Comparison of ENCODE assay signal across 18 cellular contexts in genomic region chr3:18066899-18067582, GRCh38.
DNase-seq lines count a peak whose midpoint lies in the region; ATAC-seq, FAIRE-seq and TF ChIP-seq lines count a peak whose summit lies in the region.
"Had no signal": no experiment of that assay in that cellular context is flagged by ENCODE, and none has a peak within 500 bp of the region (broad histone marks: within the 10 kb centered on the region; RNA-seq: fewer than 3 reads in every experiment).

No MANE protein-coding gene starts in this region.

- no peaks in the 10 kb centered on the region for H3K9me1 ChIP-seq in keratinocyte (ENCODE audit: control insufficient read depth, extremely low read depth, insufficient read depth, low read length)

- DNase-seq in AG10803 (ENCODE audit: low read depth) (peak; percentile 4), M059J (ENCODE audit: low read depth) (peak; percentile 70), epithelial cell of esophagus (ENCODE audit: low read depth) (peak; percentile 58), keratinocyte (ENCODE audit: low read depth, low spot score) (no peak), SIG-M5 treated with dmso at 0.1 percent for 504 hours (lab: John Stamatoyannopoulos, UW; ENCODE audit: unreplicated experiment) (no peak), SW480 (ENCODE audit: low spot score) (no peak), NCI-H2081 (lab: John Stamatoyannopoulos, UW) (no peak)
- no peak for DNase-seq in stimulated activated naive B cell treated with anti-CD40 and anti-IgM and Interleukin-4, amounts not matched to agents 10 μg/mL and 1 μg/mL and 100 μg/mL, for 72 hours
- DNase-seq: 8988T; Calu3; CD4-positive, alpha-beta T cell; DMS 273 treated with DMSO at 0.1 percent for 48 hours; DMS79; GOT3; H9 had no signal

- H3K27me3 Mint-ChIP-seq in stimulated activated naive B cell treated with anti-CD40 and anti-IgM and Interleukin-4, amounts not matched to agents 10 μg/mL and 1 μg/mL and 100 μg/mL, for 72 hours, result no peaks in the 10 kb centered on the region
- H3K27me3 Mint-ChIP-seq: CD4-positive, alpha-beta T cell had no signal

- H3K36me3 Mint-ChIP-seq in stimulated activated naive B cell treated with anti-CD40 and anti-IgM and Interleukin-4, amounts not matched to agents 10 μg/mL and 1 μg/mL and 100 μg/mL, for 72 hours, result no peaks in the 10 kb centered on the region

- H3K4me3 ChIP-seq in AG10803 (ENCODE audit: low read length), result no peak overlapping the region
- H3K4me3 ChIP-seq in epithelial cell of esophagus (ENCODE audit: low read length), result no peak overlapping the region
- no peak overlapping the region for H3K4me3 ChIP-seq in keratinocyte (ENCODE audit: control insufficient read depth in 2 of 3, extremely low read depth in 1 of 3, insufficient read depth in 2 of 3, low read depth in 1 of 3, low read length in 3 of 3)
- H3K4me3 ChIP-seq: BLaER1 treated with 17β-estradiol and CSF1 and Interleukin-3, amounts not matched to agents 10 nM and 100 nM had no signal

- H3K4me1 ChIP-seq in keratinocyte (ENCODE audit: control insufficient read depth, extremely low read depth, insufficient read depth, low read length), result peaks cover 27% of the 10 kb centered on the region

- dilution Hi-C loops in keratinocyte (cut with MboI; ENCODE audit: extremely low pct_ligation_motif_present, low sequenced_read_pairs), result no loop called here

- no peaks in the 10 kb centered on the region for H4K20me1 ChIP-seq in keratinocyte (ENCODE audit: control insufficient read depth, extremely low read depth, insufficient read depth, low read length)
- H4K20me1 ChIP-seq: BLaER1 treated with 17β-estradiol and CSF1 and Interleukin-3, amounts not matched to agents 10 nM and 100 nM had no signal

- H3K9me3 ChIP-seq in keratinocyte (ENCODE audit: control insufficient read depth, low read depth, low read length), result no peaks in the 10 kb centered on the region

- H3K27ac Mint-ChIP-seq in stimulated activated naive B cell treated with anti-CD40 and anti-IgM and Interleukin-4, amounts not matched to agents 10 μg/mL and 1 μg/mL and 100 μg/mL, for 72 hours, result no peak overlapping the region
- H3K27ac Mint-ChIP-seq: CD4-positive, alpha-beta T cell; H9 had no signal

- H2AFZ ChIP-seq in keratinocyte (ENCODE audit: control insufficient read depth, low read length), result no peak overlapping the region

- TF ChIP-seq CTCF in AG10803 (conservative IDR thresholded peaks at IDR 0.05; ENCODE audit: low read length), result no peak
- TF ChIP-seq CTCF in epithelial cell of esophagus (IDR thresholded peaks at IDR 0.05; ENCODE audit: insufficient read depth, low read depth, low read length, missing control alignments), result no peak
- no peak for TF ChIP-seq CTCF in keratinocyte (optimal IDR thresholded peaks at IDR 0.05 in 1 of 3, IDR thresholded peaks at IDR 0.05 in 1 of 3, conservative IDR thresholded peaks at IDR 0.05 in 1 of 3; ENCODE audit: extremely low read depth in 1 of 3, insufficient read depth in 2 of 3, low read length in 3 of 3)

- peaks cover 0 to 3% of the 10 kb centered on the region in 2 donors for H3K9me3 Mint-ChIP-seq in stimulated activated naive B cell treated with anti-CD40 and anti-IgM and Interleukin-4, amounts not matched to agents 10 μg/mL and 1 μg/mL and 100 μg/mL, for 72 hours
- H3K9me3 Mint-ChIP-seq: CD4-positive, alpha-beta T cell; H9 had no signal

- no peak overlapping the region for H3K4me2 ChIP-seq in keratinocyte (ENCODE audit: control insufficient read depth, extremely low read depth, insufficient read depth, low read depth, low read length)
- H3K4me2 ChIP-seq: BLaER1 treated with 17β-estradiol and CSF1 and Interleukin-3, amounts not matched to agents 10 nM and 100 nM had no signal

- no peaks in the 10 kb centered on the region for H3K36me3 ChIP-seq in keratinocyte (ENCODE audit: control insufficient read depth in 2 of 2, extremely low read depth in 1 of 2, insufficient read depth in 2 of 2, low read length in 2 of 2)

- no peaks in the 10 kb centered on the region for H3K4me1 Mint-ChIP-seq in stimulated activated naive B cell treated with anti-CD40 and anti-IgM and Interleukin-4, amounts not matched to agents 10 μg/mL and 1 μg/mL and 100 μg/mL, for 72 hours

- no peaks in the 10 kb centered on the region for H3K79me2 ChIP-seq in keratinocyte (ENCODE audit: control insufficient read depth, insufficient read depth, low read length)

- peak overlapping the region; percentile 38 for H3K27ac ChIP-seq in keratinocyte (ENCODE audit: control insufficient read depth, insufficient read depth, low read length)
- H3K27ac ChIP-seq: BLaER1 treated with 17β-estradiol and CSF1 and Interleukin-3, amounts not matched to agents 10 nM and 100 nM had no signal

- no peaks in the 10 kb centered on the region for H3K27me3 ChIP-seq in keratinocyte (ENCODE audit: control insufficient read depth, extremely low read depth, insufficient read depth, low read length)
- H3K27me3 ChIP-seq: BLaER1 treated with 17β-estradiol and CSF1 and Interleukin-3, amounts not matched to agents 10 nM and 100 nM had no signal

- peak; percentile 48 for FAIRE-seq in keratinocyte (lab: Jason Lieb, UNC)
- FAIRE-seq: G401.6, GM12892 had no signal

- no peak overlapping the region for H3K4me3 Mint-ChIP-seq in stimulated activated naive B cell treated with anti-CD40 and anti-IgM and Interleukin-4, amounts not matched to agents 10 μg/mL and 1 μg/mL and 100 μg/mL, for 72 hours
- H3K4me3 Mint-ChIP-seq: CD4-positive, alpha-beta T cell; H9 had no signal

- H3K9ac ChIP-seq in keratinocyte (ENCODE audit: control insufficient read depth, extremely low read depth, insufficient read depth, low read length), result no peak overlapping the region
- H3K9ac ChIP-seq: BLaER1 treated with 17β-estradiol and CSF1 and Interleukin-3, amounts not matched to agents 10 nM and 100 nM had no signal

- ATAC-seq in stimulated activated naive B cell treated with anti-CD40 and anti-IgM and Interleukin-4, amounts not matched to agents 10 μg/mL and 1 μg/mL and 100 μg/mL, for 72 hours (replicated peaks), result no peak

Comparison
In these comparisons a context has a peak if more than half of its experiments do, and no peak if none do; other contexts are left out.
1. DNase-seq: peak in AG10803 (single experiment), M059J (single experiment) and epithelial cell of esophagus (single experiment); none in keratinocyte (single experiment), stimulated activated naive B cell treated with anti-CD40 and anti-IgM and Interleukin-4, amounts not matched to agents 10 μg/mL and 1 μg/mL and 100 μg/mL, for 72 hours (single experiment), SIG-M5 treated with dmso at 0.1 percent for 504 hours (single experiment), SW480 (single experiment) and NCI-H2081 (0 of 2).